Comparison of ENCODE assay signal across 1 cellular context in the genomic region with DNA sequence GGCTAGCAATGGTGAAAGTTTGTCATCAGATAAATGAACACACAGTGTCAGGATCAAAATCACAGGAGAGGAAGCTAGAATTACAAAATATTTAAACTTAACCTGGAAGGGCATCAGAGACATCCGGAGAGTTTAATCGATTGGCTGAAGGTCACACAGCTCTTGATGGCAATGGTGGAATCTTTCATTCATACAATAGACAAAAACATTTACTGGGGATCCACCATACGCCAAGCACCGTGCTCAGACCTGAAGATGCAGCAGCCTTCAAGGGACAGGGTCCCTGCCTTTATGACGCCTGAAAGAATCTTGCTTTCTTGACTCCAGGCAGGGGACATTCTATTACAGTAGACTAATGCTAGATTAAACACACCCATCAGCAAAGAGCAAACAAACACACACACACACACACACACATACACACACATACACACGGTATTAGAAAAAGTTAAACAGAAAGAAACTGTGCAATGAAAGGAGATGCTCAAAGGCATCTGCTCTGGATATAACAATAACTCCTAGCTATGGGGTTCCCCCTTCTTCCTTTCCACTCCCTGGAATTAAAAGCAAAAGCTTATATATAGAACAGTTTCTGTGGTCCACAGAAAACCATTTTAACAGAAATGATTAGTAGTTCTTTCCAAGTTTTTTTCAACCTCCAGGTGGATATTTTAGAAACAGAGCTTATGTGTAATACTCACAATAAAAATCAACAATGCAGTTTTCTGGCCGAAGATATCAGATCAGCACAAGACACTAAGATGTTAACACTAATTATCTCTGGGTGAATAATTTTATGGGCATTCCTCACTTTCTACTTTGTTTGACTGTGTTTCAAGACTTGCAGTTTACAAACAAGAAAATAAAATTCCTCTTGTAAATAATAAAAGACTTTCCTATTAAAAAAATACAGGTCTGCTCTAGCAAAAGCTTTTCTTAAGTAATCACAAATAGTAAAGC.
TF ChIP-seq lines count a peak whose summit lies in the region.

No MANE protein-coding gene starts in this region.

TF ChIP-seq in IMR-90, 13 proteins besides CTCF, POLR2A, EP300 and RAD21:
- TF ChIP-seq BHLHE40 (IDR thresholded peaks at IDR 0.05; ENCODE audit: low read depth, low read length) (no peak), MXI1 (IDR thresholded peaks at IDR 0.05; ENCODE audit: borderline replicate concordance, low read depth, low read length) (no peak), FOS (IDR thresholded peaks at IDR 0.05; ENCODE audit: low read depth, low read length) (no peak), CEBPB (IDR thresholded peaks at IDR 0.05; ENCODE audit: low read depth, low read length) (no peak), RCOR1 (IDR thresholded peaks at IDR 0.05; ENCODE audit: insufficient replicate concordance, low read length) (no peak), NFE2L2 (IDR thresholded peaks at IDR 0.05; ENCODE audit: low read depth, low read length) (no peak), CHD1 (IDR thresholded peaks at IDR 0.05; ENCODE audit: low read depth, low read length) (no peak), SMC3 (IDR thresholded peaks at IDR 0.05; ENCODE audit: low read depth, low read length) (no peak), MAZ (IDR thresholded peaks at IDR 0.05; ENCODE audit: borderline replicate concordance, low read depth, low read length) (no peak), MAFK (IDR thresholded peaks at IDR 0.05; ENCODE audit: low read depth, low read length) (no peak), RFX5 (IDR thresholded peaks at IDR 0.05; ENCODE audit: low read depth, low read length) (no peak)
- TF ChIP-seq, protein P1, sequence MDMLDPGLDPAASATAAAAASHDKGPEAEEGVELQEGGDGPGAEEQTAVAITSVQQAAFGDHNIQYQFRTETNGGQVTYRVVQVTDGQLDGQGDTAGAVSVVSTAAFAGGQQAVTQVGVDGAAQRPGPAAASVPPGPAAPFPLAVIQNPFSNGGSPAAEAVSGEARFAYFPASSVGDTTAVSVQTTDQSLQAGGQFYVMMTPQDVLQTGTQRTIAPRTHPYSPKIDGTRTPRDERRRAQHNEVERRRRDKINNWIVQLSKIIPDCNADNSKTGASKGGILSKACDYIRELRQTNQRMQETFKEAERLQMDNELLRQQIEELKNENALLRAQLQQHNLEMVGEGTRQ (IDR thresholded peaks at IDR 0.05; ENCODE audit: low read depth, low read length), result no peak
- TF ChIP-seq, protein P2, sequence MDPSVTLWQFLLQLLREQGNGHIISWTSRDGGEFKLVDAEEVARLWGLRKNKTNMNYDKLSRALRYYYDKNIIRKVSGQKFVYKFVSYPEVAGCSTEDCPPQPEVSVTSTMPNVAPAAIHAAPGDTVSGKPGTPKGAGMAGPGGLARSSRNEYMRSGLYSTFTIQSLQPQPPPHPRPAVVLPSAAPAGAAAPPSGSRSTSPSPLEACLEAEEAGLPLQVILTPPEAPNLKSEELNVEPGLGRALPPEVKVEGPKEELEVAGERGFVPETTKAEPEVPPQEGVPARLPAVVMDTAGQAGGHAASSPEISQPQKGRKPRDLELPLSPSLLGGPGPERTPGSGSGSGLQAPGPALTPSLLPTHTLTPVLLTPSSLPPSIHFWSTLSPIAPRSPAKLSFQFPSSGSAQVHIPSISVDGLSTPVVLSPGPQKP (IDR thresholded peaks at IDR 0.05; ENCODE audit: borderline replicate concordance, low read depth, low read length), result no peak
